ENCODE assay signal across 9 cellular contexts in genomic region chr22:50399751-50400331, GRCh38. TPM values are rescaled to one million over a fixed set of nuclear protein-coding genes. Genes with fewer than 3 reads are reported as not detected.
DNase-seq lines count a peak whose midpoint lies in the region; ATAC-seq lines count a peak whose summit lies in the region.
"Had no signal": no experiment of that assay in that cellular context is flagged by ENCODE, and none has a peak within 500 bp of the region (broad histone marks: within the 10 kb centered on the region; RNA-seq: fewer than 3 reads in every experiment).

No MANE protein-coding gene starts in this region.

- H3K9me3 Mint-ChIP-seq in activated T-helper 2 cell treated with anti-CD3 and anti-CD28 coated beads, Interferon-gamma antibody, Interleukin-2, Interleukin-4, amounts not matched to agents 10 μg/mL and 5 μg/mL and 100 μg/mL, durations not matched to agents 14 hours and 24 hours and 36 hours = no peaks in the 10 kb centered on the region
- H3K9me3 Mint-ChIP-seq: activated T-cell treated with anti-CD3 and anti-CD28 coated beads, Interleukin-2, amount 50 U/mL, for 4 hours had no signal

- ATAC-seq in HG03520 (IDR thresholded peaks at IDR 0.05; ENCODE audit: unreplicated experiment) = no peak

- no peak overlapping the region for H3K4me3 Mint-ChIP-seq in activated T-helper 2 cell treated with anti-CD3 and anti-CD28 coated beads, Interferon-gamma antibody, Interleukin-2, Interleukin-4, amounts not matched to agents 10 μg/mL and 5 μg/mL and 100 μg/mL, durations not matched to agents 14 hours and 24 hours and 36 hours (ENCODE audit: low read depth)
- H3K4me3 Mint-ChIP-seq: activated T-cell treated with anti-CD3 and anti-CD28 coated beads, Interleukin-2, amount 50 U/mL, for 4 hours had no signal

- peaks cover 37% of the 10 kb centered on the region for H3K36me3 Mint-ChIP-seq in activated T-helper 2 cell treated with anti-CD3 and anti-CD28 coated beads, Interferon-gamma antibody, Interleukin-2, Interleukin-4, amounts not matched to agents 10 μg/mL and 5 μg/mL and 100 μg/mL, durations not matched to agents 14 hours and 24 hours and 36 hours (ENCODE audit: low read depth)

- peaks cover 22% of the 10 kb centered on the region for H3K4me1 Mint-ChIP-seq in activated T-helper 2 cell treated with anti-CD3 and anti-CD28 coated beads, Interferon-gamma antibody, Interleukin-2, Interleukin-4, amounts not matched to agents 10 μg/mL and 5 μg/mL and 100 μg/mL, durations not matched to agents 14 hours and 24 hours and 36 hours (ENCODE audit: low read depth)

- DNase-seq in DMS 273 (lab: John Stamatoyannopoulos, UW; ENCODE audit: unreplicated experiment) = peak; percentile 31
- no peak for DNase-seq in DMS 273 treated with DMSO at 0.1 percent for 48 hours (lab: John Stamatoyannopoulos, UW)
- peak; percentile 83 for DNase-seq in MV-4-11 (lab: John Stamatoyannopoulos, UW)
- DNase-seq in activated T-helper 2 cell treated with anti-CD3 and anti-CD28 coated beads, Interferon-gamma antibody, Interleukin-2, Interleukin-4, amounts not matched to agents 10 μg/mL and 5 μg/mL and 100 μg/mL, durations not matched to agents 14 hours and 24 hours and 36 hours (ENCODE audit: low spot score) = no peak
- peak; percentile 21 to 79 (median 55) for DNase-seq in head of caudate nucleus
- peak; percentile 40 for DNase-seq in putamen (ENCODE audit: low spot score)
- DNase-seq in NCI-H345 treated with DMSO at 0.1 percent for 48 hours (lab: John Stamatoyannopoulos, UW; ENCODE audit: unreplicated experiment) = no peak
- DNase-seq: activated T-cell treated with anti-CD3 and anti-CD28 coated beads, Interleukin-2, amount 50 U/mL, for 4 hours had no signal

- intact Hi-C loops in activated T-helper 2 cell treated with anti-CD3 and anti-CD28 coated beads, Interferon-gamma antibody, Interleukin-2, Interleukin-4, amounts not matched to agents 10 μg/mL and 5 μg/mL and 100 μg/mL, durations not matched to agents 14 hours and 24 hours and 36 hours (cut with micrococcal nuclease) = no loop called here
- intact Hi-C loops in head of caudate nucleus (cut with DNase I) = no loop called here

- no peaks in the 10 kb centered on the region for H3K27me3 Mint-ChIP-seq in activated T-helper 2 cell treated with anti-CD3 and anti-CD28 coated beads, Interferon-gamma antibody, Interleukin-2, Interleukin-4, amounts not matched to agents 10 μg/mL and 5 μg/mL and 100 μg/mL, durations not matched to agents 14 hours and 24 hours and 36 hours (ENCODE audit: low read depth)

- H3K27ac Mint-ChIP-seq in activated T-helper 2 cell treated with anti-CD3 and anti-CD28 coated beads, Interferon-gamma antibody, Interleukin-2, Interleukin-4, amounts not matched to agents 10 μg/mL and 5 μg/mL and 100 μg/mL, durations not matched to agents 14 hours and 24 hours and 36 hours = peak overlapping the region; percentile 71

RNA-seq across cellular contexts. Expression of gene PPP6R2, which starts 56.7 kb away (rescaled TPM):
- total RNA-seq in activated T-helper 2 cell treated with anti-CD3 and anti-CD28 coated beads, Interferon-gamma antibody, Interleukin-2, Interleukin-4, amounts not matched to agents 10 μg/mL and 5 μg/mL and 100 μg/mL, durations not matched to agents 14 hours and 24 hours and 36 hours = 42.9 and 45.0 TPM in 2 replicates

Comparison
In these comparisons a context has a peak if more than half of its experiments do, and no peak if none do; other contexts are left out.
1. DNase-seq: peak in DMS 273 (single experiment), MV-4-11 (single experiment), head of caudate nucleus (42 of 42) and putamen (single experiment); none in DMS 273 treated with DMSO at 0.1 percent for 48 hours (single experiment), activated T-helper 2 cell treated with anti-CD3 and anti-CD28 coated beads, Interferon-gamma antibody, Interleukin-2, Interleukin-4, amounts not matched to agents 10 μg/mL and 5 μg/mL and 100 μg/mL, durations not matched to agents 14 hours and 24 hours and 36 hours (single experiment) and NCI-H345 treated with DMSO at 0.1 percent for 48 hours (single experiment).